In the genomic region with DNA sequence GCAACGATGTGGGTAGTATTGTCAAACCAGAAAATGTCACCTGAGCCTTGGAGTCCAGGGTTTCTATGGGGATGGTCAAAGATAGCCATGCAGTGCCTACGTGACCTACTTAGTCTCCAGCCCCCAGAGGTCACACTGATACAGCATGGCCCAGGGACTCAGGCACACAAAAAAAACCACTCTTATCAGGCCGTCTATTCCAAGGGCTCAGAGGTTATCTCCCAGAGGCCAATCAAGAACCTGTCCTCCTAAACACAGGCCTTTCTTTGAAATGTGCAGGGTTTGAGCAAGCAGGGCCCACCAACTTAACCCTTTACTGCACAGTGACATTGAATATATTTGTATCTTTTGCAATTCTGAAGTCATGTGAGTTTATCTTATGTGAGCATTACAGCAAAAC, we compare ENCODE assay signal across 1 cellular context.
TF ChIP-seq lines count a peak whose summit lies in the region.

No MANE protein-coding gene starts in this region.

TF ChIP-seq in HepG2, 621 proteins besides CTCF, POLR2A, EP300 and RAD21 (continued from another document):
- TF ChIP-seq, protein P1, sequence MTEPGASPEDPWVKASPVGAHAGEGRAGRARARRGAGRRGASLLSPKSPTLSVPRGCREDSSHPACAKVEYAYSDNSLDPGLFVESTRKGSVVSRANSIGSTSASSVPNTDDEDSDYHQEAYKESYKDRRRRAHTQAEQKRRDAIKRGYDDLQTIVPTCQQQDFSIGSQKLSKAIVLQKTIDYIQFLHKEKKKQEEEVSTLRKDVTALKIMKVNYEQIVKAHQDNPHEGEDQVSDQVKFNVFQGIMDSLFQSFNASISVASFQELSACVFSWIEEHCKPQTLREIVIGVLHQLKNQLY (CRISPR knock-in tag; IDR thresholded peaks at IDR 0.05): peak; percentile 77
- TF ChIP-seq, protein P2, sequence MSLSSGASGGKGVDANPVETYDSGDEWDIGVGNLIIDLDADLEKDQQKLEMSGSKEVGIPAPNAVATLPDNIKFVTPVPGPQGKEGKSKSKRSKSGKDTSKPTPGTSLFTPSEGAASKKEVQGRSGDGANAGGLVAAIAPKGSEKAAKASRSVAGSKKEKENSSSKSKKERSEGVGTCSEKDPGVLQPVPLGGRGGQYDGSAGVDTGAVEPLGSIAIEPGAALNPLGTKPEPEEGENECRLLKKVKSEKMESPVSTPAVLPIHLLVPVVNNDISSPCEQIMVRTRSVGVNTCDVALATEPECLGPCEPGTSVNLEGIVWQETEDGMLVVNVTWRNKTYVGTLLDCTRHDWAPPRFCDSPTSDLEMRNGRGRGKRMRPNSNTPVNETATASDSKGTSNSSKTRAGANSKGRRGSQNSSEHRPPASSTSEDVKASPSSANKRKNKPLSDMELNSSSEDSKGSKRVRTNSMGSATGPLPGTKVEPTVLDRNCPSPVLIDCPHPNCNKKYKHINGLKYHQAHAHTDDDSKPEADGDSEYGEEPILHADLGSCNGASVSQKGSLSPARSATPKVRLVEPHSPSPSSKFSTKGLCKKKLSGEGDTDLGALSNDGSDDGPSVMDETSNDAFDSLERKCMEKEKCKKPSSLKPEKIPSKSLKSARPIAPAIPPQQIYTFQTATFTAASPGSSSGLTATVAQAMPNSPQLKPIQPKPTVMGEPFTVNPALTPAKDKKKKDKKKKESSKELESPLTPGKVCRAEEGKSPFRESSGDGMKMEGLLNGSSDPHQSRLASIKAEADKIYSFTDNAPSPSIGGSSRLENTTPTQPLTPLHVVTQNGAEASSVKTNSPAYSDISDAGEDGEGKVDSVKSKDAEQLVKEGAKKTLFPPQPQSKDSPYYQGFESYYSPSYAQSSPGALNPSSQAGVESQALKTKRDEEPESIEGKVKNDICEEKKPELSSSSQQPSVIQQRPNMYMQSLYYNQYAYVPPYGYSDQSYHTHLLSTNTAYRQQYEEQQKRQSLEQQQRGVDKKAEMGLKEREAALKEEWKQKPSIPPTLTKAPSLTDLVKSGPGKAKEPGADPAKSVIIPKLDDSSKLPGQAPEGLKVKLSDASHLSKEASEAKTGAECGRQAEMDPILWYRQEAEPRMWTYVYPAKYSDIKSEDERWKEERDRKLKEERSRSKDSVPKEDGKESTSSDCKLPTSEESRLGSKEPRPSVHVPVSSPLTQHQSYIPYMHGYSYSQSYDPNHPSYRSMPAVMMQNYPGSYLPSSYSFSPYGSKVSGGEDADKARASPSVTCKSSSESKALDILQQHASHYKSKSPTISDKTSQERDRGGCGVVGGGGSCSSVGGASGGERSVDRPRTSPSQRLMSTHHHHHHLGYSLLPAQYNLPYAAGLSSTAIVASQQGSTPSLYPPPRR (CRISPR knock-in tag; IDR thresholded peaks at IDR 0.05; ENCODE audit: borderline replicate concordance): peak; percentile 84; the same call in 1 of the 2 replicates
- TF ChIP-seq GATA4 (IDR thresholded peaks at IDR 0.05; ENCODE audit: borderline replicate concordance, low read depth): peak; percentile 93
- TF ChIP-seq NR2F6 (IDR thresholded peaks at IDR 0.05): peak; percentile 98
- TF ChIP-seq NR2F6 (CRISPR knock-in tag; IDR thresholded peaks at IDR 0.05): peak; percentile 92
- TF ChIP-seq, protein P3, sequence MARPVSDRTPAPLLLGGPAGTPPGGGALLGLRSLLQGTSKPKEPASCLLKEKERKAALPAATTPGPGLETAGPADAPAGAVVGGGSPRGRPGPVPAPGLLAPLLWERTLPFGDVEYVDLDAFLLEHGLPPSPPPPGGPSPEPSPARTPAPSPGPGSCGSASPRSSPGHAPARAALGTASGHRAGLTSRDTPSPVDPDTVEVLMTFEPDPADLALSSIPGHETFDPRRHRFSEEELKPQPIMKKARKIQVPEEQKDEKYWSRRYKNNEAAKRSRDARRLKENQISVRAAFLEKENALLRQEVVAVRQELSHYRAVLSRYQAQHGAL (CRISPR knock-in tag; IDR thresholded peaks at IDR 0.05; ENCODE audit: not compliant biosample characterization): no peak
